Comparison of ENCODE assay signal across 1 cellular context in genomic region chr2:108448678-108449409, GRCh38.
TF ChIP-seq lines count a peak whose summit lies in the region.

GCC2 (plus strand) TSS chr2:108449206; CDS start chr2:108449275, 69 bp downstream.

TF ChIP-seq in WTC11, 78 proteins besides CTCF, POLR2A, EP300 and RAD21 (continued from another document):
- peak; percentile 82 for TF ChIP-seq GABPB1 (CRISPR knock-in tag; IDR thresholded peaks at IDR 0.05)
- TF ChIP-seq E2F5 (CRISPR knock-in tag; IDR thresholded peaks at IDR 0.05): peak; percentile 54; the same call in 1 of the 2 replicates
- peak; percentile 88 for TF ChIP-seq SP1 (CRISPR knock-in tag; conservative IDR thresholded peaks at IDR 0.05)
- TF ChIP-seq TEAD1 (CRISPR knock-in tag; IDR thresholded peaks at IDR 0.05): peak; percentile 84
- no peak for TF ChIP-seq ZNF671 (CRISPR knock-in tag; IDR thresholded peaks at IDR 0.05)
- no peak for TF ChIP-seq GTF2I (CRISPR knock-in tag; conservative IDR thresholded peaks at IDR 0.05)
- no peak for TF ChIP-seq ZNF416 (CRISPR knock-in tag; IDR thresholded peaks at IDR 0.05)
- TF ChIP-seq ERG (CRISPR knock-in tag; IDR thresholded peaks at IDR 0.05): no peak
- TF ChIP-seq USF1 (CRISPR knock-in tag; IDR thresholded peaks at IDR 0.05): 0 out of 2 replicates have a peak, but pooled peaks have one; percentile 18
- TF ChIP-seq MYBL2 (CRISPR knock-in tag; IDR thresholded peaks at IDR 0.05): 0 out of 2 replicates have a peak, but pooled peaks have one; percentile 55
- TF ChIP-seq TCF7 (CRISPR knock-in tag; IDR thresholded peaks at IDR 0.05; ENCODE audit: low read depth): no peak
- TF ChIP-seq MAX (CRISPR knock-in tag; IDR thresholded peaks at IDR 0.05): peak; percentile 68
- TF ChIP-seq PREB (CRISPR knock-in tag; IDR thresholded peaks at IDR 0.05; ENCODE audit: borderline replicate concordance): 0 out of 2 replicates have a peak, but pooled peaks have one; percentile 63
